ENCODE assay signal across 7 cellular contexts in genomic region chr11:102201776-102202175, GRCh38.
"Had no signal": no experiment of that assay in that cellular context is flagged by ENCODE, and none has a peak within 500 bp of the region (broad histone marks: within the 10 kb centered on the region; RNA-seq: fewer than 3 reads in every experiment).

No MANE protein-coding gene starts in this region.

- H3K27ac ChIP-seq: HL-60, KMS-11 had no signal

- H3K9ac ChIP-seq: KMS-11 had no signal

- H3K4me2 ChIP-seq: KMS-11 had no signal

- H3K4me3 ChIP-seq: K562 had no signal

- H3K4me3 Mint-ChIP-seq: IgD-negative memory B cell had no signal

- H3K27ac Mint-ChIP-seq: IgD-negative memory B cell had no signal

- FAIRE-seq: K562 had no signal

- H3K36me3 Mint-ChIP-seq: IgD-negative memory B cell had no signal

- H3K4me1 Mint-ChIP-seq: IgD-negative memory B cell had no signal

- DNase-seq: IMR-90, KBM-7, KG1 had no signal

- H3K9me3 Mint-ChIP-seq: IgD-negative memory B cell had no signal

- ATAC-seq: K562 had no signal
